1 cellular context compared by ENCODE assay signal in genomic region chr12:84779169-84779568, GRCh38.
TF ChIP-seq lines count a peak whose summit lies in the region.

No MANE protein-coding gene starts in this region.

TF ChIP-seq in GM23338, 12 proteins besides CTCF, POLR2A, EP300 and RAD21:
- TF ChIP-seq ZNF462 (CRISPR knock-in tag; IDR thresholded peaks at IDR 0.05), result no peak
- TF ChIP-seq ETS1 (IDR thresholded peaks at IDR 0.05), result no peak
- no peak for TF ChIP-seq ZNF114 (CRISPR knock-in tag; IDR thresholded peaks at IDR 0.05)
- TF ChIP-seq ZNF331 (CRISPR knock-in tag; IDR thresholded peaks at IDR 0.05; ENCODE audit: low read depth), result no peak
- TF ChIP-seq EZH2 (IDR thresholded peaks at IDR 0.05; ENCODE audit: low read depth, unreplicated experiment), result no peak
- TF ChIP-seq NANOG (IDR thresholded peaks at IDR 0.05; ENCODE audit: borderline replicate concordance), result no peak
- no peak for TF ChIP-seq EZH2phosphoT487 (IDR thresholded peaks at IDR 0.05; ENCODE audit: unreplicated experiment)
- no peak for TF ChIP-seq POLR2AphosphoS5 (IDR thresholded peaks at IDR 0.05; ENCODE audit: low read depth)
- TF ChIP-seq JUNB (IDR thresholded peaks at IDR 0.05; ENCODE audit: unreplicated experiment), result no peak
- TF ChIP-seq CREB1 (CRISPR knock-in tag; IDR thresholded peaks at IDR 0.05; ENCODE audit: low read depth), result no peak
- no peak for TF ChIP-seq STAT1 (IDR thresholded peaks at IDR 0.05; ENCODE audit: unreplicated experiment)
- no peak for TF ChIP-seq REST (IDR thresholded peaks at IDR 0.05; ENCODE audit: unreplicated experiment)
